ENCODE assay signal across 19 cellular contexts in the genomic region with DNA sequence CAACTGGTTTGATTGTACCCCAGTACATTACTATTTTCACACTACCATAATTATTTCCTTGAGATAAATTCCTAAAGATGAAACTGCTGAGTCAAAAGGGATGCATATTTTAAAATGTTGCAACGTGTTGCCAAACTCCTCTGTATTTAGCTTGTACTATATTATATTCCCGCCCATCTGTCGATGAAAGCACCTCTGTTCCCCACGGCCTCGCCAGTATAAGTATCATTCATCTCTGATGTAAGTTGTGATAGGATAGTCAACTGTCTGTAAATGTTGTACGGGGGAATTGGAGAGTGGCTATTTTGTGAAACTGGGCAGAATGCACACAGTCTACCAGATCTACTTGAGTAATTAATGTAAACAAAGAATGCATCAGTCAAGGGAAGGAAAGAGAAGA. TPM values are rescaled to one million over a fixed set of nuclear protein-coding genes. Genes with fewer than 3 reads are reported as not detected.
A peak's percentile ranks its signal among the peaks of the same experiment; 100 is the strongest.
DNase-seq lines count a peak whose midpoint lies in the region; ATAC-seq and TF ChIP-seq lines count a peak whose summit lies in the region.
"Had no signal": no experiment of that assay in that cellular context is flagged by ENCODE, and none has a peak within 500 bp of the region (broad histone marks: within the 10 kb centered on the region; RNA-seq: fewer than 3 reads in every experiment).

No MANE protein-coding gene starts in this region.

- H3K36me3 ChIP-seq in mammary epithelial cell (ENCODE audit: insufficient read depth, low read length) = no peaks in the 10 kb centered on the region
- H3K36me3 ChIP-seq in testis (ENCODE audit: low read depth, missing control alignments) = no peaks in the 10 kb centered on the region
- H3K36me3 ChIP-seq: pancreas, Peyer's patch, upper lobe of right lung had no signal

- no peaks in the 10 kb centered on the region for H4K20me1 ChIP-seq in mammary epithelial cell (ENCODE audit: insufficient read depth, low read length)

- no peak for TF ChIP-seq CTCF in AG10803 (conservative IDR thresholded peaks at IDR 0.05; ENCODE audit: low read length)
- TF ChIP-seq CTCF in mammary epithelial cell (conservative IDR thresholded peaks at IDR 0.05 in 1 of 2, IDR thresholded peaks at IDR 0.05 in 1 of 2; ENCODE audit: extremely low read depth in 1 of 2, insufficient read depth in 1 of 2, low read depth in 1 of 2, low read length in 2 of 2) = no peak
- no peak for TF ChIP-seq CTCF in testis (IDR thresholded peaks at IDR 0.05)

- 2% methylated on average over 6 of the region's 6 CpGs for WGBS in mammary epithelial cell (ENCODE audit: low coverage, missing lambda C conversion rate)
- 62% methylated on average over 6 of the region's 6 CpGs for WGBS in testis, 2 donors

- peak overlapping the region; percentile 98 for H3K27ac ChIP-seq in mammary epithelial cell (ENCODE audit: insufficient read depth, low read depth, low read length)
- H3K27ac ChIP-seq in testis = no peak overlapping the region
- H3K27ac ChIP-seq: pancreas, Peyer's patch, upper lobe of right lung had no signal

- TF ChIP-seq POLR2A in testis (IDR thresholded peaks at IDR 0.05) = no peak

- peaks cover 26% of the 10 kb centered on the region for H3K4me1 ChIP-seq in mammary epithelial cell (ENCODE audit: insufficient read depth, low read length)
- no peaks in the 10 kb centered on the region for H3K4me1 ChIP-seq in testis
- H3K4me1 ChIP-seq: Peyer's patch, upper lobe of right lung had no signal

- CTCF ChIA-PET in mammary epithelial cell (lab: Charles Lee; ENCODE audit: low non-redundant PET) = interaction anchor here (0.6 kb wide), 3 partner anchors 20 to 954 kb away, joined by 4 to 16 read pairs (median 13); no protein-coding TSS in a partner anchor

- in situ Hi-C loops in mammary epithelial cell (cut with MboI; ENCODE audit: low sequenced_read_pairs in 2 of 2) = loop anchor here in 1 of 2 donors (25.0 kb wide), 1 partner anchor 94 kb away; no protein-coding TSS in a partner anchor

- dilution Hi-C loops in mammary epithelial cell (cut with HindIII; ENCODE audit: low sequenced_read_pairs) = loop anchor here (5.0 kb wide), 2 partner anchors 49 to 66 kb away; no protein-coding TSS in a partner anchor

- DNase-seq in AG10803 (ENCODE audit: low read depth) (peak; percentile 64), NCI-H226 (peak; percentile 17), mammary epithelial cell (peak; percentile 83), hepatic stellate cell (ENCODE audit: low spot score) (peak; percentile 10), testis (no peak)
- DNase-seq: activated B cell treated with CpG ODN at 0.5 μM for 24 hours; amniotic stem cell; GF-D8; H7; left cardiac atrium; NCI-H1436; NCI-H446 treated with DMSO at 0.1 percent for 48 hours; pancreas; Peyer's patch; stimulated activated naive B cell treated with anti-CD40 and anti-IgM and Interleukin-4, amounts not matched to agents 10 μg/mL and 1 μg/mL and 100 μg/mL, for 72 hours; upper lobe of right lung had no signal

- H3K4me3 ChIP-seq in AG10803 (ENCODE audit: low read length) (no peak overlapping the region), mammary epithelial cell (replicated peaks in 1 of 3; ENCODE audit: insufficient read depth in 1 of 3, low read depth in 2 of 3, low read length in 3 of 3) (no peak overlapping the region), testis (no peak overlapping the region)
- H3K4me3 ChIP-seq: pancreas, Peyer's patch, upper lobe of right lung had no signal

- H3K27me3 ChIP-seq in mammary epithelial cell (ENCODE audit: insufficient read depth, low read length) = no peaks in the 10 kb centered on the region
- no peaks in the 10 kb centered on the region for H3K27me3 ChIP-seq in testis
- H3K27me3 ChIP-seq: pancreas, Peyer's patch, upper lobe of right lung had no signal

- ATAC-seq in GM21619 (IDR thresholded peaks at IDR 0.05; ENCODE audit: unreplicated experiment) = no peak
- no peak for ATAC-seq in GM19324 (IDR thresholded peaks at IDR 0.05; ENCODE audit: low FRiP score, unreplicated experiment)
- no peak for ATAC-seq in GM21515 (IDR thresholded peaks at IDR 0.05; ENCODE audit: unreplicated experiment)
- ATAC-seq: left cardiac atrium; pancreas; stimulated activated naive B cell treated with anti-CD40 and anti-IgM and Interleukin-4, amounts not matched to agents 10 μg/mL and 1 μg/mL and 100 μg/mL, for 72 hours; upper lobe of right lung had no signal

- no TSS peak for BruUV-seq in mammary epithelial cell (replicated peaks; lab: Mats Ljungman, UMichigan)

- H3K79me2 ChIP-seq in mammary epithelial cell (ENCODE audit: insufficient read depth, low read length) = no peaks in the 10 kb centered on the region

- peak overlapping the region; percentile 6 for H2AFZ ChIP-seq in mammary epithelial cell (ENCODE audit: low read depth, low read length)

- intact Hi-C loops in mammary epithelial cell (cut with micrococcal nuclease) (loop anchor here (1.0 to 5.0 kb wide), 3 partner anchors 12 to 46 kb away; partner anchors contain the start of gene TNRC6A), testis (cut with DNase I; ENCODE audit: low total_unique reads) (no loop called here)

- H3K4me2 ChIP-seq in mammary epithelial cell (ENCODE audit: insufficient read depth, low read depth, low read length) = peak overlapping the region; percentile 70

- no peaks in the 10 kb centered on the region for H3K9me3 ChIP-seq in mammary epithelial cell (replicated peaks; ENCODE audit: insufficient read depth, low read length)
- H3K9me3 ChIP-seq in testis = no peaks in the 10 kb centered on the region
- H3K9me3 ChIP-seq: pancreas, Peyer's patch, upper lobe of right lung had no signal

- peak overlapping the region; percentile 18 for H3K9ac ChIP-seq in mammary epithelial cell (ENCODE audit: insufficient read depth, low read length)

RNA-seq across cellular contexts. Expression of gene TNRC6A, which starts 47.7 kb away (rescaled TPM):
- 10 to 100 TPM; 21.3 to 36.9 TPM for total RNA-seq in mammary epithelial cell
- polyA plus RNA-seq in mammary epithelial cell = 22.3 TPM
- polyA minus RNA-seq in mammary epithelial cell = 45.5 TPM
- total RNA-seq in testis = 100 to 1,000 TPM in 1 of 2 donors, 10 to 100 TPM in 1; 94.1 to 103 TPM
- 32.3 TPM for polyA plus RNA-seq in testis (ENCODE audit: insufficient read depth, low read depth, low replicate concordance)
